Comparison of ENCODE assay signal across 11 cellular contexts in the genomic region with DNA sequence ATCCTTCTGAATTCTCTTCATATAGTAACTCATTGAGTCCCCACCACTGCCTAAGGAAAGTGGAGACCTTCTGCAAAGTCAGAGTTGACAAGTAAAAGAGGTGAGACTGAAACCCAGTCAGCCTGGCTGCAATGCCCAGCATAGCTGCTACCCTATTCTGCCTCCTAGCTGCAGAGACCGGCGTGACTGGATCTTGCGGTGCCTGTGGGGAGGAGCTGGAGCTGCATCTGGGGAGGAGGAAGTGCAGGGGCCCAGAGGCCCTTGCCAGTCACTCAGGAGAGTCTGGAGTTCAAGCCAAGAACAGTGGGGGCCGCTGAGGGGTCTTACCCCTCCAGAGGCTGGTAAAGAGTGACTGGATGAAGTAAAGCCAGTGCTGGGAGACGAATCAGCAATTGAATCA. TPM values are rescaled to one million over a fixed set of nuclear protein-coding genes. Genes with fewer than 3 reads are reported as not detected.
DNase-seq lines count a peak whose midpoint lies in the region; ATAC-seq and TF ChIP-seq lines count a peak whose summit lies in the region.
"Had no signal": no experiment of that assay in that cellular context is flagged by ENCODE, and none has a peak within 500 bp of the region (broad histone marks: within the 10 kb centered on the region; RNA-seq: fewer than 3 reads in every experiment).

No MANE protein-coding gene starts in this region.

- peak; percentile 16; the same call in 1 of the 2 replicates for TF ChIP-seq CTCF in 22Rv1 (IDR thresholded peaks at IDR 0.05)

- H3K27ac ChIP-seq in 22Rv1: no peak overlapping the region
- H3K27ac ChIP-seq: adrenal gland, SJCRH30, tibial nerve had no signal

- intact Hi-C loops in left colon (cut with DNase I, micrococcal nuclease): no loop called here

- ATAC-seq in GM19351 (IDR thresholded peaks at IDR 0.05; ENCODE audit: unreplicated experiment): peak; percentile 59
- peak; percentile 100 for ATAC-seq in left colon
- ATAC-seq in GM21786 (IDR thresholded peaks at IDR 0.05; ENCODE audit: unreplicated experiment): no peak
- no peak for ATAC-seq in HG02763 (IDR thresholded peaks at IDR 0.05; ENCODE audit: unreplicated experiment)
- no peak for ATAC-seq in GM21528 (IDR thresholded peaks at IDR 0.05; ENCODE audit: low FRiP score, unreplicated experiment)

- DNase-seq in UCSD-AML1 (lab: John Stamatoyannopoulos, UW; ENCODE audit: unreplicated experiment): peak; percentile 50
- peak; percentile 72 for DNase-seq in left colon
- no peak for DNase-seq in SHP77 (lab: John Stamatoyannopoulos, UW)
- DNase-seq: adrenal gland had no signal

RNA-seq across cellular contexts. Expression of a gene that starts 35.0 kb away (rescaled TPM):
- total RNA-seq in left colon: 10 to 100 TPM in 1 of 2 donors, 1 to 10 TPM in 1; 8.2 to 10.5 TPM

Comparison
In these comparisons a context has a peak if more than half of its experiments do, and no peak if none do; other contexts are left out.
1. ATAC-seq: peak in GM19351 (single experiment) and left colon (single experiment); none in GM21786 (single experiment), HG02763 (single experiment) and GM21528 (single experiment).
2. DNase-seq: peak in UCSD-AML1 (single experiment) and left colon (2 of 2); none in SHP77 (0 of 2).